ENCODE assay signal across 28 cellular contexts in genomic region chr22:17589810-17590375, GRCh38. TPM values are rescaled to one million over a fixed set of nuclear protein-coding genes. Genes with fewer than 3 reads are reported as not detected.
DNase-seq lines count a peak whose midpoint lies in the region; ATAC-seq and TF ChIP-seq lines count a peak whose summit lies in the region.
"Had no signal": no experiment of that assay in that cellular context is flagged by ENCODE, and none has a peak within 500 bp of the region (broad histone marks: within the 10 kb centered on the region; RNA-seq: fewer than 3 reads in every experiment).

No MANE protein-coding gene starts in this region.

- peaks cover 49% of the 10 kb centered on the region for H3K36me3 ChIP-seq in upper lobe of right lung
- H3K36me3 ChIP-seq: ovary had no signal

- peak overlapping the region; percentile 8 for H3K27ac Mint-ChIP-seq in activated naive CD8-positive, alpha-beta T cell
- H3K27ac Mint-ChIP-seq in activated naive CD8-positive, alpha-beta T cell treated with anti-CD3 and anti-CD28 coated beads for 36 hours: no peak overlapping the region
- H3K27ac Mint-ChIP-seq in T-helper 17 cell (peak overlapping the region; percentile 14), glutamatergic neuron (ENCODE audit: unreplicated experiment) (peak overlapping the region; percentile 62)
- H3K27ac Mint-ChIP-seq: activated CD4-positive, alpha-beta T cell treated with anti-CD3 and anti-CD28 coated beads, Interleukin-2, amount 10 ng/mL, durations not matched to agents 24 days and 14 days; natural killer cell treated with Interleukin-12 subunit alpha and Interleukin-12 subunit beta and Interleukin-15 and Interleukin-18, amount 100 ng/mL, for 72 hours had no signal

- H3K9me3 ChIP-seq in T-helper 17 cell (ENCODE audit: control insufficient read depth, low read length, poor library complexity, severe bottlenecking): no peaks in the 10 kb centered on the region
- no peaks in the 10 kb centered on the region for H3K9me3 ChIP-seq in upper lobe of right lung
- H3K9me3 ChIP-seq: gastrocnemius medialis, ovary, SJCRH30 had no signal

- H3K4me1 Mint-ChIP-seq in activated naive CD8-positive, alpha-beta T cell (ENCODE audit: low read depth): no peaks in the 10 kb centered on the region
- H3K4me1 Mint-ChIP-seq in activated naive CD8-positive, alpha-beta T cell treated with anti-CD3 and anti-CD28 coated beads for 36 hours: no peaks in the 10 kb centered on the region
- H3K4me1 Mint-ChIP-seq in T-helper 17 cell (no peaks in the 10 kb centered on the region), glutamatergic neuron (ENCODE audit: low read depth, unreplicated experiment) (peaks cover 15% of the 10 kb centered on the region)
- H3K4me1 Mint-ChIP-seq: activated CD4-positive, alpha-beta T cell treated with anti-CD3 and anti-CD28 coated beads, Interleukin-2, amount 10 ng/mL, durations not matched to agents 24 days and 14 days had no signal

- H3K27me3 ChIP-seq in upper lobe of right lung: no peaks in the 10 kb centered on the region
- H3K27me3 ChIP-seq: brain microvascular endothelial cell, gastrocnemius medialis, hepatocyte, ovary, SJCRH30 had no signal

- ATAC-seq in T-helper 17 cell: no peak
- ATAC-seq in upper lobe of right lung: no peak
- ATAC-seq: gastrocnemius medialis; natural killer cell treated with Interleukin-12 subunit alpha and Interleukin-12 subunit beta and Interleukin-15 and Interleukin-18, amount 100 ng/mL, for 72 hours had no signal

- intact Hi-C loops in upper lobe of right lung (cut with DNase I): no loop called here

- no peak overlapping the region for H3K4me3 ChIP-seq in upper lobe of right lung
- H3K4me3 ChIP-seq: gastrocnemius medialis, hepatocyte, ovary, SJCRH30 had no signal

- H3K4me1 ChIP-seq in upper lobe of right lung: no peaks in the 10 kb centered on the region
- H3K4me1 ChIP-seq: SJCRH30 had no signal

- H3K27ac ChIP-seq in upper lobe of right lung: no peak overlapping the region
- H3K27ac ChIP-seq: brain microvascular endothelial cell, hepatocyte, ovary, SJCRH30 had no signal

- H3K36me3 Mint-ChIP-seq in activated naive CD8-positive, alpha-beta T cell: peaks cover 3% of the 10 kb centered on the region
- peaks cover 5% of the 10 kb centered on the region for H3K36me3 Mint-ChIP-seq in activated naive CD8-positive, alpha-beta T cell treated with anti-CD3 and anti-CD28 coated beads for 36 hours
- H3K36me3 Mint-ChIP-seq in T-helper 17 cell (ENCODE audit: low read depth): no peaks in the 10 kb centered on the region
- no peaks in the 10 kb centered on the region for H3K36me3 Mint-ChIP-seq in glutamatergic neuron (ENCODE audit: unreplicated experiment)

- no peak for DNase-seq in activated naive CD8-positive, alpha-beta T cell treated with anti-CD3 and anti-CD28 coated beads for 36 hours
- DNase-seq in T-helper 17 cell (no peak), glutamatergic neuron (no peak), upper lobe of right lung (peak; percentile 48), iPS-NIHi7 (ENCODE audit: extremely low spot score) (no peak), HT-29 (ENCODE audit: low spot score) (no peak), AG20443 (ENCODE audit: low spot score) (no peak)
- DNase-seq: activated CD4-positive, alpha-beta T cell treated with anti-CD3 and anti-CD28 coated beads, Interleukin-2, amount 10 ng/mL, durations not matched to agents 24 days and 14 days; activated CD8-positive, alpha-beta memory T cell treated with anti-CD3 and anti-CD28 coated beads for 24 hours; activated naive CD4-positive, alpha-beta T cell treated with Interleukin-2 at 50 U/mL for 16 hours; amniotic stem cell; brain microvascular endothelial cell; gastrocnemius medialis; NCI-H1048; NCI-H1694; NCI-H446; NCI-H82; SJCRH30; stimulated activated naive CD4-positive, alpha-beta T cell treated with Interleukin-2 at 50 U/mL for 16 hours had no signal

- TF ChIP-seq CTCF in glutamatergic neuron (IDR thresholded peaks at IDR 0.05; ENCODE audit: partially characterized antibody, unreplicated experiment): no peak
- TF ChIP-seq CTCF in upper lobe of right lung (IDR thresholded peaks at IDR 0.05): no peak

- H3K27me3 Mint-ChIP-seq in activated naive CD8-positive, alpha-beta T cell: no peaks in the 10 kb centered on the region
- no peaks in the 10 kb centered on the region for H3K27me3 Mint-ChIP-seq in activated naive CD8-positive, alpha-beta T cell treated with anti-CD3 and anti-CD28 coated beads for 36 hours
- H3K27me3 Mint-ChIP-seq in T-helper 17 cell (no peaks in the 10 kb centered on the region), glutamatergic neuron (ENCODE audit: unreplicated experiment) (peaks cover 6% of the 10 kb centered on the region)
- H3K27me3 Mint-ChIP-seq: activated CD4-positive, alpha-beta T cell treated with anti-CD3 and anti-CD28 coated beads, Interleukin-2, amount 10 ng/mL, durations not matched to agents 24 days and 14 days; natural killer cell treated with Interleukin-12 subunit alpha and Interleukin-12 subunit beta and Interleukin-15 and Interleukin-18, amount 100 ng/mL, for 72 hours had no signal

- no peak overlapping the region for H3K4me3 Mint-ChIP-seq in activated naive CD8-positive, alpha-beta T cell
- H3K4me3 Mint-ChIP-seq in activated naive CD8-positive, alpha-beta T cell treated with anti-CD3 and anti-CD28 coated beads for 36 hours: no peak overlapping the region
- H3K4me3 Mint-ChIP-seq in T-helper 17 cell: no peak overlapping the region
- H3K4me3 Mint-ChIP-seq in glutamatergic neuron (ENCODE audit: unreplicated experiment): no peak overlapping the region
- H3K4me3 Mint-ChIP-seq: activated CD4-positive, alpha-beta T cell treated with anti-CD3 and anti-CD28 coated beads, Interleukin-2, amount 10 ng/mL, durations not matched to agents 24 days and 14 days; natural killer cell treated with Interleukin-12 subunit alpha and Interleukin-12 subunit beta and Interleukin-15 and Interleukin-18, amount 100 ng/mL, for 72 hours had no signal

- H3K9me3 Mint-ChIP-seq in activated naive CD8-positive, alpha-beta T cell (ENCODE audit: low read depth): no peaks in the 10 kb centered on the region
- no peaks in the 10 kb centered on the region for H3K9me3 Mint-ChIP-seq in activated naive CD8-positive, alpha-beta T cell treated with anti-CD3 and anti-CD28 coated beads for 36 hours
- peaks cover 6% of the 10 kb centered on the region for H3K9me3 Mint-ChIP-seq in glutamatergic neuron (ENCODE audit: unreplicated experiment)
- H3K9me3 Mint-ChIP-seq: activated CD4-positive, alpha-beta T cell treated with anti-CD3 and anti-CD28 coated beads, Interleukin-2, amount 10 ng/mL, durations not matched to agents 24 days and 14 days; natural killer cell treated with Interleukin-12 subunit alpha and Interleukin-12 subunit beta and Interleukin-15 and Interleukin-18, amount 100 ng/mL, for 72 hours had no signal

RNA-seq across cellular contexts. Expression of gene SLC25A18, which starts 26.6 kb away (rescaled TPM):
- total RNA-seq in activated naive CD8-positive, alpha-beta T cell treated with anti-CD3 and anti-CD28 coated beads for 36 hours: not detected
- not detected for total RNA-seq in T-helper 17 cell
- 6.4 TPM for total RNA-seq in glutamatergic neuron (ENCODE audit: unreplicated experiment)
- 1.2 TPM for total RNA-seq in upper lobe of right lung
- not detected in 2 replicates for total RNA-seq in HT-29 (2014; rRNA removed; shearing (Covaris generic))
- total RNA-seq: activated CD4-positive, alpha-beta T cell treated with anti-CD3 and anti-CD28 coated beads, Interleukin-2, amount 10 ng/mL, durations not matched to agents 24 days and 14 days; chondrocyte; endothelial cell of umbilical vein; fibroblast of lung; lung microvascular endothelial cell; natural killer cell treated with Interleukin-12 subunit alpha and Interleukin-12 subunit beta and Interleukin-15 and Interleukin-18, amount 100 ng/mL, for 72 hours; skeletal muscle tissue had no signal

RNA-seq across cellular contexts. Expression of gene ATP6V1E1, which starts 38.7 kb away (rescaled TPM):
- total RNA-seq in activated naive CD8-positive, alpha-beta T cell treated with anti-CD3 and anti-CD28 coated beads for 36 hours: 10 to 100 TPM; 78.7 to 82.1 TPM
- 10 to 100 TPM; 60.7 to 62.5 TPM for total RNA-seq in T-helper 17 cell
- 112 TPM for total RNA-seq in glutamatergic neuron (ENCODE audit: unreplicated experiment)
- total RNA-seq in upper lobe of right lung: 133 TPM
- 40.2 and 63.3 TPM in 2 replicates for total RNA-seq in HT-29 (2014; rRNA removed; shearing (Covaris generic))

RNA-seq across cellular contexts. Expression of gene BCL2L13, which starts 48.7 kb away (rescaled TPM):
- 10 to 100 TPM; 35.3 to 38.0 TPM for total RNA-seq in activated naive CD8-positive, alpha-beta T cell treated with anti-CD3 and anti-CD28 coated beads for 36 hours
- total RNA-seq in T-helper 17 cell (10 to 100 TPM; 18.8 to 21.3 TPM), glutamatergic neuron (ENCODE audit: unreplicated experiment) (42.6 TPM), upper lobe of right lung (40.8 TPM)
- total RNA-seq in HT-29 (2014; rRNA removed; shearing (Covaris generic)): 23.7 and 24.5 TPM in 2 replicates
